In genomic region chr14:57073986-57074385, GRCh38 we compare ENCODE assay signal across 28 cellular contexts.
"Had no signal": no experiment of that assay in that cellular context is flagged by ENCODE, and none has a peak within 500 bp of the region (broad histone marks: within the 10 kb centered on the region; RNA-seq: fewer than 3 reads in every experiment).

No MANE protein-coding gene starts in this region.

- H3K4me3 Mint-ChIP-seq: naive thymus-derived CD4-positive, alpha-beta T cell; natural killer cell; nephron; neural progenitor cell; stimulated activated effector memory CD8-positive, alpha-beta T cell treated with anti-CD3 and anti-CD28 coated beads, Interleukin-12 subunit alpha, Interleukin-12 subunit beta, amount 100 ng/mL, for 72 hours; stimulated activated naive CD8-positive, alpha-beta T cell treated with anti-CD3 and anti-CD28 coated beads, Interleukin-15, amount 100 ng/mL, for 72 hours; type B pancreatic cell had no signal

- ATAC-seq: naive thymus-derived CD4-positive, alpha-beta T cell; natural killer cell; pancreas; psoas muscle; right cardiac atrium; right lobe of liver; stimulated activated effector memory CD8-positive, alpha-beta T cell treated with anti-CD3 and anti-CD28 coated beads, Interleukin-12 subunit alpha, Interleukin-12 subunit beta, amount 100 ng/mL, for 72 hours; stimulated activated naive CD8-positive, alpha-beta T cell treated with anti-CD3 and anti-CD28 coated beads, Interleukin-15, amount 100 ng/mL, for 72 hours; stimulated activated naive CD8-positive, alpha-beta T cell treated with anti-CD3 and anti-CD28 coated beads, Interleukin-15, Interleukin-2, amounts not matched to agents 100 U/mL and 50 U/mL, for 24 hours; upper lobe of right lung had no signal

- H3K9me3 Mint-ChIP-seq: naive thymus-derived CD4-positive, alpha-beta T cell; natural killer cell; nephron; neural progenitor cell; stimulated activated effector memory CD8-positive, alpha-beta T cell treated with anti-CD3 and anti-CD28 coated beads, Interleukin-12 subunit alpha, Interleukin-12 subunit beta, amount 100 ng/mL, for 72 hours; stimulated activated naive CD8-positive, alpha-beta T cell treated with anti-CD3 and anti-CD28 coated beads, Interleukin-15, amount 100 ng/mL, for 72 hours; type B pancreatic cell had no signal

- H3K27me3 ChIP-seq: right lobe of liver, suprapubic skin, testis, tibial artery, upper lobe of right lung, vagina had no signal

- H3K9ac ChIP-seq: neural progenitor cell had no signal

- H3K36me3 ChIP-seq: neural progenitor cell, neutrophil, pancreas, right lobe of liver, sigmoid colon, suprapubic skin, tibial artery, transverse colon, upper lobe of right lung, vagina had no signal

- FAIRE-seq: pancreas, small intestine had no signal

- H3K4me2 ChIP-seq: neural progenitor cell had no signal

- H3K27ac ChIP-seq: neural progenitor cell, neutrophil, pancreas, psoas muscle, right lobe of liver, sigmoid colon, suprapubic skin, testis, tibial artery, transverse colon, upper lobe of right lung, vagina had no signal

- H3K4me1 ChIP-seq: pancreas, psoas muscle, right lobe of liver, sigmoid colon, suprapubic skin, testis, tibial artery, transverse colon, upper lobe of right lung, vagina had no signal

- H3K9me3 ChIP-seq: neutrophil, pancreas, psoas muscle, right lobe of liver, sigmoid colon, suprapubic skin, testis, tibial artery, transverse colon, upper lobe of right lung, vagina had no signal

- H3K27ac Mint-ChIP-seq: naive thymus-derived CD4-positive, alpha-beta T cell; natural killer cell; nephron; neural progenitor cell; stimulated activated effector memory CD8-positive, alpha-beta T cell treated with anti-CD3 and anti-CD28 coated beads, Interleukin-12 subunit alpha, Interleukin-12 subunit beta, amount 100 ng/mL, for 72 hours; stimulated activated naive CD8-positive, alpha-beta T cell treated with anti-CD3 and anti-CD28 coated beads, Interleukin-15, amount 100 ng/mL, for 72 hours; type B pancreatic cell had no signal

- H3K36me3 Mint-ChIP-seq: naive thymus-derived CD4-positive, alpha-beta T cell; natural killer cell; neural progenitor cell; stimulated activated effector memory CD8-positive, alpha-beta T cell treated with anti-CD3 and anti-CD28 coated beads, Interleukin-12 subunit alpha, Interleukin-12 subunit beta, amount 100 ng/mL, for 72 hours; type B pancreatic cell had no signal

- H2AFZ ChIP-seq: neural progenitor cell had no signal

- H3K4me3 ChIP-seq: neural progenitor cell, pancreas, psoas muscle, right lobe of liver, sigmoid colon, suprapubic skin, testis, tibial artery, transverse colon, upper lobe of right lung, vagina had no signal

- H3K4me1 Mint-ChIP-seq: naive thymus-derived CD4-positive, alpha-beta T cell; natural killer cell; nephron; stimulated activated effector memory CD8-positive, alpha-beta T cell treated with anti-CD3 and anti-CD28 coated beads, Interleukin-12 subunit alpha, Interleukin-12 subunit beta, amount 100 ng/mL, for 72 hours; stimulated activated naive CD8-positive, alpha-beta T cell treated with anti-CD3 and anti-CD28 coated beads, Interleukin-15, amount 100 ng/mL, for 72 hours had no signal

- DNase-seq: naive thymus-derived CD4-positive, alpha-beta T cell; natural killer cell; nucleus accumbens; pancreas; psoas muscle; right cardiac atrium; right lobe of liver; sigmoid colon; small intestine; stimulated activated CD4-positive, alpha-beta T cell treated with anti-CD3 and anti-CD28 coated beads, Interleukin-15, amount 100 ng/mL, for 24 hours; stimulated activated CD4-positive, alpha-beta T cell treated with anti-CD3 and anti-CD28 coated beads, Interleukin-2, amount 100 ng/mL, for 24 hours; stimulated activated CD4-positive, alpha-beta T cell treated with anti-CD3 and anti-CD28 coated beads, Interleukin-2, amount 100 ng/mL, for 48 hours; stimulated activated CD4-positive, alpha-beta T cell treated with anti-CD3 and anti-CD28 coated beads, Interleukin-4, amount 100 ng/mL, for 24 hours; stimulated activated naive CD4-positive, alpha-beta T cell; stimulated activated naive CD8-positive, alpha-beta T cell treated with anti-CD3 and anti-CD28 coated beads, Interleukin-15, amount 100 ng/mL, for 72 hours; stimulated activated naive CD8-positive, alpha-beta T cell treated with anti-CD3 and anti-CD28 coated beads, Interleukin-15, Interleukin-2, amounts not matched to agents 100 U/mL and 50 U/mL, for 24 hours; substantia nigra; testis; tibial artery; transverse colon; upper lobe of right lung had no signal
